In the genomic region with DNA sequence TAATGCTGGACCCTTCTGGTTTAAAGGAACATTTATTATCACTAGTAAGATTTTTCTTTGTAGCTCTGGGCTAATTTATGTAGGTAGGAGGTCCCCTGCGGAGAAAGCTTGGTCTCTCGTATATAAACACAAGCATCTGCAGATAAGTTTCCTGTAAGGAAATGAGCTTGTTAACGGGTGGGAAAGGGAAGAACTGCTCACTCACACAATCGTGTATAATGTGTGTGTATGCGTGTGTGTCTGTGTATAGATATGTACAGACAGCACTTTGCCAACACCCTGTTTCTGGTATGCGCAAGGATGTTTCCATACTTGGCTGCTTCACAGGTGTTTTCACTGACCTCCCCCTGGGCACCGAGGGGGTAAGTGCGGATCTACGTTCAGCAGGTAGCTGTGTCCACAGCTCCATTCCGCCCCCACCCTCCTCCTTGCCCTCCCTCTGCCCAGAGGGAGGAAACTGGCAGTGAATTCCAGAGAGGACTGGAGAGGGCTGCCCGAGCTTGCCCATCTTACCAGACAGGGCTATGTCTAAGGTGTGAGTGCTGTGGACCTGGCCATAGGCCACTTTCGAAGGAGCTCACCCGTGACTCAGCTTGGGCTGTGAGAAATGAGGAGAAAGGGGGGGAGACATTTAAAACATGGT, we compare ENCODE assay signal across 14 cellular contexts.
DNase-seq lines count a peak whose midpoint lies in the region; ATAC-seq and TF ChIP-seq lines count a peak whose summit lies in the region.
"Had no signal": no experiment of that assay in that cellular context is flagged by ENCODE, and none has a peak within 500 bp of the region (broad histone marks: within the 10 kb centered on the region; RNA-seq: fewer than 3 reads in every experiment).

No MANE protein-coding gene starts in this region.

- no peak overlapping the region for H3K4me3 Mint-ChIP-seq in stimulated activated naive B cell treated with anti-CD40 and anti-IgM and Interleukin-4, amounts not matched to agents 10 μg/mL and 1 μg/mL and 100 μg/mL, for 72 hours

- H3K4me1 Mint-ChIP-seq in stimulated activated naive B cell treated with anti-CD40 and anti-IgM and Interleukin-4, amounts not matched to agents 10 μg/mL and 1 μg/mL and 100 μg/mL, for 72 hours: peaks cover 6 to 7% of the 10 kb centered on the region in 2 donors

- H3K27me3 Mint-ChIP-seq in stimulated activated naive B cell treated with anti-CD40 and anti-IgM and Interleukin-4, amounts not matched to agents 10 μg/mL and 1 μg/mL and 100 μg/mL, for 72 hours: peaks cover 0 to 5% of the 10 kb centered on the region in 2 donors

- peak overlapping the region; percentile 49 for H3K27ac Mint-ChIP-seq in stimulated activated naive B cell treated with anti-CD40 and anti-IgM and Interleukin-4, amounts not matched to agents 10 μg/mL and 1 μg/mL and 100 μg/mL, for 72 hours

- no peak overlapping the region for H3K4me3 ChIP-seq in esophagus squamous epithelium
- H3K4me3 ChIP-seq: GM12878, mucosa of descending colon, ovary had no signal

- H3K36me3 Mint-ChIP-seq in stimulated activated naive B cell treated with anti-CD40 and anti-IgM and Interleukin-4, amounts not matched to agents 10 μg/mL and 1 μg/mL and 100 μg/mL, for 72 hours: no peaks in the 10 kb centered on the region

- TF ChIP-seq CTCF in RWPE1 (conservative IDR thresholded peaks at IDR 0.05; ENCODE audit: low read depth) (no peak), esophagus squamous epithelium (IDR thresholded peaks at IDR 0.05) (no peak)

- H3K9me3 ChIP-seq in esophagus squamous epithelium: no peaks in the 10 kb centered on the region
- H3K9me3 ChIP-seq: mucosa of descending colon, ovary had no signal

- peaks cover 7 to 57% (median 9%) of the 10 kb centered on the region in 3 donors for H3K4me1 ChIP-seq in esophagus squamous epithelium

- H3K27ac ChIP-seq in RWPE1 (peak overlapping the region; percentile 77), esophagus squamous epithelium (peak overlapping the region; percentile 38 to 67 (median 61))
- H3K27ac ChIP-seq: ovary, VCaP had no signal

- no peaks in the 10 kb centered on the region for H3K27me3 ChIP-seq in esophagus squamous epithelium
- H3K27me3 ChIP-seq: ovary had no signal

- H3K9me3 Mint-ChIP-seq in stimulated activated naive B cell treated with anti-CD40 and anti-IgM and Interleukin-4, amounts not matched to agents 10 μg/mL and 1 μg/mL and 100 μg/mL, for 72 hours: no peaks in the 10 kb centered on the region

- no peak for TF ChIP-seq POLR2A in esophagus squamous epithelium (IDR thresholded peaks at IDR 0.05)

- intact Hi-C loops in esophagus squamous epithelium (cut with DNase I): no loop called here

- ATAC-seq in stimulated activated naive B cell treated with anti-CD40 and anti-IgM and Interleukin-4, amounts not matched to agents 10 μg/mL and 1 μg/mL and 100 μg/mL, for 72 hours (replicated peaks): no peak
- no peak for ATAC-seq in GM19455 (IDR thresholded peaks at IDR 0.05; ENCODE audit: unreplicated experiment)
- ATAC-seq: GM12878, mucosa of descending colon had no signal

- WGBS in esophagus squamous epithelium, 2 donors: 25 to 45% methylated on average over 12 of the region's 13 CpGs

- POLR2A ChIA-PET in RWPE1 (lab: Yijun Ruan, JAX; ENCODE audit: low non-redundant PET): no interaction called here

- CTCF ChIA-PET in RWPE1 (lab: Yijun Ruan, JAX): interaction anchor here (1.0 to 1.2 kb wide), 2 partner anchors 22 to 352 kb away, joined by 3 to 7 read pairs; a partner anchor contains a TSS

- H3K36me3 ChIP-seq in esophagus squamous epithelium: no peaks in the 10 kb centered on the region
- H3K36me3 ChIP-seq: ovary had no signal

- peak; percentile 87 for DNase-seq in HPDE6-E6E7 (ENCODE audit: extremely low spot score)
- peak; percentile 86 for DNase-seq in RWPE1 (ENCODE audit: low spot score)
- no peak for DNase-seq in esophagus squamous epithelium (lab: John Stamatoyannopoulos, UW)
- no peak for DNase-seq in stimulated activated naive B cell treated with anti-CD40 and anti-IgM and Interleukin-4, amounts not matched to agents 10 μg/mL and 1 μg/mL and 100 μg/mL, for 72 hours
- no peak for DNase-seq in HK-2 (ENCODE audit: unreplicated experiment)
- DNase-seq in NCI-H510A (lab: John Stamatoyannopoulos, UW): no peak
- DNase-seq: activated CD8-positive, alpha-beta memory T cell treated with anti-CD3 and anti-CD28 coated beads for 24 hours; foreskin fibroblast; mucosa of descending colon; MV-4-11; ovary had no signal

Comparison
In these comparisons a context has a peak if more than half of its experiments do, and no peak if none do; other contexts are left out.
1. DNase-seq: peak in HPDE6-E6E7 (single experiment) and RWPE1 (single experiment); none in esophagus squamous epithelium (single experiment), stimulated activated naive B cell treated with anti-CD40 and anti-IgM and Interleukin-4, amounts not matched to agents 10 μg/mL and 1 μg/mL and 100 μg/mL, for 72 hours (single experiment), HK-2 (single experiment) and NCI-H510A (single experiment).